In the genomic region with DNA sequence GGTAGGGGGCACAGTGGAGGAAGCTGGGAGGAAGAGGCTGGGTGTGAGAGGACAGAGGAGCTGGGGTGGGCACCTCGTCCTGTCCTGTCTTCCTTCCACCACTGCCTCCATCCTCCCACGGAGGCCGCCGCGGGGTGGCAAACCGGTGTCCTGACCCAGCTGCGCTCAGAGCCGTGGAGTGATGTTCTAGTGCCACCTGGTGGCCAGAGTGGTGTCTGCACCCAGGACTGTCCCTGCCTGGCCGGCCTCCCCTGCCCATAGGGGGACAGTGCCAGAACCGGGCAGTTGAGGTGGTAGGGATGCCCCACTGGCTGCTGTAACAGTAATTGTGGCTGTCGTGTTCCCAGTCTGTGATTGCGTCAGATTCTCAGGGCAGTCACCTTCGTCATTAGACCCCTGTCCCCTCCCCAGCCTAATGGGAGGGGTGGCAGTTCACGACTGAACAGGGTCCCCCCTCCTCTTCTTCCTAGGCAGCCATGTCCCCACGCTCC, we compare ENCODE assay signal across 9 cellular contexts. TPM values are rescaled to one million over a fixed set of nuclear protein-coding genes. Genes with fewer than 3 reads are reported as not detected.
A peak's percentile ranks its signal among the peaks of the same experiment; 100 is the strongest.
DNase-seq lines count a peak whose midpoint lies in the region; ATAC-seq and TF ChIP-seq lines count a peak whose summit lies in the region.
"Had no signal": no experiment of that assay in that cellular context is flagged by ENCODE, and none has a peak within 500 bp of the region (broad histone marks: within the 10 kb centered on the region; RNA-seq: fewer than 3 reads in every experiment).

No MANE protein-coding gene starts in this region.

- peak; percentile 97 for TF ChIP-seq CTCF in GM13977 (IDR thresholded peaks at IDR 0.05; ENCODE audit: extremely low read depth, insufficient read depth, missing control alignments)
- peak; percentile 81 for TF ChIP-seq CTCF in NB4 (IDR thresholded peaks at IDR 0.05; ENCODE audit: low read depth, low read length)
- TF ChIP-seq CTCF in cardiac muscle cell (IDR thresholded peaks at IDR 0.05; ENCODE audit: low read depth, low read length), result peak; percentile 94

- peaks cover 2% of the 10 kb centered on the region for H3K36me3 Mint-ChIP-seq in activated naive CD8-positive, alpha-beta T cell treated with anti-CD3 and anti-CD28 coated beads for 36 hours

- ATAC-seq in GM21423 (IDR thresholded peaks at IDR 0.05; ENCODE audit: unreplicated experiment), result no peak

- H3K4me3 Mint-ChIP-seq in activated naive CD8-positive, alpha-beta T cell treated with anti-CD3 and anti-CD28 coated beads for 36 hours, result no peak overlapping the region

- TF ChIP-seq POLR2A in NB4 (IDR thresholded peaks at IDR 0.05; ENCODE audit: extremely low read depth, insufficient read length), result no peak

- H3K27me3 Mint-ChIP-seq in activated naive CD8-positive, alpha-beta T cell treated with anti-CD3 and anti-CD28 coated beads for 36 hours, result no peaks in the 10 kb centered on the region

- H3K4me3 ChIP-seq in NB4 (ENCODE audit: low read depth, low read length), result no peak overlapping the region
- H3K4me3 ChIP-seq in cardiac muscle cell, result no peak overlapping the region
- H3K4me3 ChIP-seq: skin epidermis had no signal

- no peak overlapping the region for H3K27ac Mint-ChIP-seq in activated naive CD8-positive, alpha-beta T cell treated with anti-CD3 and anti-CD28 coated beads for 36 hours

- H3K4me1 ChIP-seq in cardiac muscle cell (ENCODE audit: low read depth), result no peaks in the 10 kb centered on the region

- H3K9me3 ChIP-seq in cardiac muscle cell (ENCODE audit: low read depth), result no peaks in the 10 kb centered on the region

- in situ Hi-C loops in GM13977 (cut with MboI; ENCODE audit: low pct_unique_long_range_greater_than_20kb, low sequenced_read_pairs, unreplicated experiment), result no loop called here

- H3K27me3 ChIP-seq in cardiac muscle cell, result peaks cover 11% of the 10 kb centered on the region

- H3K9me3 Mint-ChIP-seq in activated naive CD8-positive, alpha-beta T cell treated with anti-CD3 and anti-CD28 coated beads for 36 hours, result no peaks in the 10 kb centered on the region

- no peak overlapping the region for H3K27ac ChIP-seq in cardiac muscle cell
- H3K27ac ChIP-seq: skin epidermis had no signal

- peaks cover 13% of the 10 kb centered on the region for H3K4me1 Mint-ChIP-seq in activated naive CD8-positive, alpha-beta T cell treated with anti-CD3 and anti-CD28 coated beads for 36 hours

- H3K36me3 ChIP-seq in cardiac muscle cell, result no peaks in the 10 kb centered on the region

- DNase-seq in 8988T (peak; percentile 92), GM13977 (ENCODE audit: low spot score) (peak; percentile 92), NB4 (ENCODE audit: low read depth) (peak; percentile 80), T follicular helper cell (ENCODE audit: low read depth) (peak; percentile 75), cardiac muscle cell (ENCODE audit: low read depth in 1 of 2, low spot score in 1 of 2) (peak; percentile 80 to 83), renal cortical epithelial cell (ENCODE audit: low read depth) (peak; percentile 33)
- DNase-seq in activated naive CD8-positive, alpha-beta T cell treated with anti-CD3 and anti-CD28 coated beads for 36 hours, result peak; percentile 84

RNA-seq across cellular contexts. Expression of a gene that starts 11.1 kb away (rescaled TPM):
- total RNA-seq in activated naive CD8-positive, alpha-beta T cell treated with anti-CD3 and anti-CD28 coated beads for 36 hours, result 10 to 100 TPM; 20.1 to 20.6 TPM
- total RNA-seq in cardiac muscle cell, result 9.2 and 16.1 TPM in 2 replicates
- 6.8 and 10.7 TPM in 2 replicates for polyA plus RNA-seq in cardiac muscle cell
- total RNA-seq in renal cortical epithelial cell, result 14.9 and 18.6 TPM in 2 replicates

RNA-seq across cellular contexts. Expression of a gene that starts 30.0 kb away (rescaled TPM):
- under 1 TPM in 1 of 2 experiments, not detected in 1; 0.34 TPM for total RNA-seq in activated naive CD8-positive, alpha-beta T cell treated with anti-CD3 and anti-CD28 coated beads for 36 hours
- 23.4 and 26.7 TPM in 2 replicates for total RNA-seq in cardiac muscle cell
- 20.4 and 28.0 TPM in 2 replicates for polyA plus RNA-seq in cardiac muscle cell
- 0.30 TPM in 1 of 2 replicates, not detected in the other for total RNA-seq in renal cortical epithelial cell

Comparison
In these comparisons a context has a peak if more than half of its experiments do, and no peak if none do; other contexts are left out.
1. DNase-seq: peak in every context shown above with its lines; median percentile 92 in 8988T; 92 in GM13977; 84 in activated naive CD8-positive, alpha-beta T cell treated with anti-CD3 and anti-CD28 coated beads for 36 hours; 82 in cardiac muscle cell; 80 in NB4; 75 in T follicular helper cell; 33 in renal cortical epithelial cell.
2. RNA of a gene that starts 30.0 kb away (total RNA-seq): 23.4 to 26.7 TPM in cardiac muscle cell; 0.34 TPM in activated naive CD8-positive, alpha-beta T cell treated with anti-CD3 and anti-CD28 coated beads for 36 hours and 0.30 TPM in renal cortical epithelial cell; every median in the first group is over 10 times any median in the second.
3. Peak in every context shown above with its lines, with median percentiles within 50 percentile points of each other: CTCF ChIP-seq.